ENCODE assay signal across 12 cellular contexts in the genomic region with DNA sequence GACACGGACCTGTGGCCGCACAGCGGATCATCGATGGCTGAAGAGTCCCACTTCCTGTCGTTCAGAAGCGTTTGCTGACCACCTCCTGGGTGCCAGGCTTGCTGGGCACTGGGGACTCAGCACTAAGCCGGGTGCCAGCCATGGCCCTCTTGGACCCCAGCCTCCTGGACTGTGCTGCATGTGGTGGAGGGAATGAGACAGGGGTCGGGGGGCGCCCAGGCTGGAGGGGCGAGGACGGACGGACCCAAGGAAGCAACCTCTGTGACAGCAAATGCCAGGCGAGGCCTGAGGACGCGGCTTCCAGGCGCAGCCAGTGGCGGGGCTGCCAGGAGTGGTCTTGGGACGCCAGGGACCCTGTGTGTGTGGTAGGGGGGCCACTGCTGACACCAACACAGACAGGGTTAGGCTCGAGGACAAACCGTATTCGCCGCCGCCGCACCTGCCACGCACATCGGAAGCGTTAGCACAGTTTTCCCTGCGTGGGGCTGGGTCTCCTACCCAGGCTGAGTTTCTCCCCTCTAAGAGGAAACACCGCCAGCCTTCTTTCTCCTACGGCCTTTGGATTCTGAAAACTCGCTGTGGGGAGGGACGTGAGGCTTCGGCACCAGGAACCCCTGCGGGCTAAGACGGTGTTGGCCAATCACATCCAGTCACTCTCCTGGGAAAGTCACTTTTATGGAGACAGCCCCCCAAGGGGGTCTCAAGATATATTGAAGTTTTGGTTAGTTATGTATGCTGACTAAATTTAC. TPM values are rescaled to one million over a fixed set of nuclear protein-coding genes. Genes with fewer than 3 reads are reported as not detected.
DNase-seq lines count a peak whose midpoint lies in the region; ATAC-seq, FAIRE-seq and TF ChIP-seq lines count a peak whose summit lies in the region.
"Had no signal": no experiment of that assay in that cellular context is flagged by ENCODE, and none has a peak within 500 bp of the region (broad histone marks: within the 10 kb centered on the region; RNA-seq: fewer than 3 reads in every experiment).

No MANE protein-coding gene starts in this region.

- no peaks in the 10 kb centered on the region for H3K79me1 ChIP-seq in H9 (ENCODE audit: insufficient read depth, low read depth, low read length, poor library complexity, severe bottlenecking)

- H3K36me3 Mint-ChIP-seq in H9 (ENCODE audit: insufficient read depth in 1 of 3, low read depth in 3 of 3), result no peaks in the 10 kb centered on the region

- H2BK15ac ChIP-seq in H9 (ENCODE audit: low read depth, low read length), result no peak overlapping the region

- no peaks in the 10 kb centered on the region for H3K23me2 ChIP-seq in H9 (ENCODE audit: insufficient read length, low read depth, low read length, poor library complexity, severe bottlenecking)

- H3K27me3 ChIP-seq in H9 (ENCODE audit: insufficient read depth, low read length), result no peaks in the 10 kb centered on the region
- no peaks in the 10 kb centered on the region for H3K27me3 ChIP-seq in brain microvascular endothelial cell (replicated peaks)
- no peaks in the 10 kb centered on the region for H3K27me3 ChIP-seq in HepG2 (ENCODE audit: control insufficient read depth in 1 of 2, insufficient read depth in 2 of 2, low read length in 2 of 2)
- peaks cover 0 to 46% (median 16%) of the 10 kb centered on the region in 3 donors for H3K27me3 ChIP-seq in skeletal muscle tissue (ENCODE audit: control insufficient read depth in 3 of 3, insufficient read depth in 3 of 3, low read length in 3 of 3)

- H3K27ac ChIP-seq in H9 (ENCODE audit: insufficient read length, low read depth, low read length), result no peak overlapping the region
- H3K27ac ChIP-seq in brain microvascular endothelial cell, result peak overlapping the region; percentile 17
- peak overlapping the region; percentile 24 for H3K27ac ChIP-seq in HepG2 (ENCODE audit: extremely low read length, insufficient read depth, low read length)
- H3K27ac ChIP-seq in skeletal muscle tissue (ENCODE audit: low read depth, low read length), result peak overlapping the region; percentile 62
- H3K27ac ChIP-seq in OCI-LY7 (ENCODE audit: low read depth, low read length, poor library complexity, severe bottlenecking), result no peak overlapping the region
- H3K27ac ChIP-seq: BLaER1 treated with 17β-estradiol and CSF1 and Interleukin-3, amounts not matched to agents 10 nM and 100 nM had no signal

- H2AFZ ChIP-seq in H9 (ENCODE audit: low read length) (no peak overlapping the region), HepG2 (ENCODE audit: low read length) (no peak overlapping the region), OCI-LY7 (ENCODE audit: low read length) (no peak overlapping the region)

- DNase-seq in H9 (no peak), brain microvascular endothelial cell (no peak), HepG2 (ENCODE audit: low spot score) (no peak), MV-4-11 (lab: John Stamatoyannopoulos, UW) (no peak), UCSD-AML1 (lab: John Stamatoyannopoulos, UW; ENCODE audit: unreplicated experiment) (no peak), NCI-H1092 (lab: John Stamatoyannopoulos, UW) (no peak), OCI-LY7 (ENCODE audit: low spot score) (no peak)
- DNase-seq: activated CD4-positive, alpha-beta T cell treated with anti-CD3 and anti-CD28 coated beads, Interleukin-2, amount 50 U/mL, for 48 hours; activated gamma-delta T cell treated with Interleukin-2 at 50 U/mL for 16 hours; NCI-H82 had no signal

- H3K4me1 Mint-ChIP-seq in H9, result peaks cover 22 to 42% of the 10 kb centered on the region in 2 experiments

- H4K20me1 ChIP-seq in H9 (ENCODE audit: control insufficient read depth, insufficient read depth, insufficient read length) (no peaks in the 10 kb centered on the region), HepG2 (ENCODE audit: insufficient read depth, low read length) (no peaks in the 10 kb centered on the region), OCI-LY7 (ENCODE audit: insufficient read depth, low read length) (no peaks in the 10 kb centered on the region)

- in situ Hi-C loops in brain microvascular endothelial cell (cut with HindIII; ENCODE audit: low pct_ligation_motif_present, low sequenced_read_pairs) (no loop called here), HepG2 (cut with HindIII; ENCODE audit: extremely low pct_ligation_motif_present, low pct_unique_long_range_greater_than_20kb) (no loop called here)

- H3K79me2 ChIP-seq in H9 (ENCODE audit: insufficient read depth, low read length) (no peaks in the 10 kb centered on the region), HepG2 (ENCODE audit: insufficient read depth, low read length) (peaks cover 4% of the 10 kb centered on the region), OCI-LY7 (ENCODE audit: insufficient read depth, low read depth, low read length) (no peaks in the 10 kb centered on the region)

- H3K4me3 ChIP-seq in brain microvascular endothelial cell (ENCODE audit: low read depth, low read length) (no peak overlapping the region), HepG2 (replicated peaks in 1 of 3; ENCODE audit: insufficient read depth in 1 of 3, low read depth in 2 of 3, low read length in 3 of 3) (peak overlapping the region; percentile 23 to 48 (median 25); a peak in 4 of 6 replicates), skeletal muscle tissue (ENCODE audit: low read length in 3 of 3) (peak overlapping the region; percentile 9 to 70 (median 66)), OCI-LY7 (ENCODE audit: low read depth, low read length, poor library complexity, severe bottlenecking) (no peak overlapping the region)
- H3K4me3 ChIP-seq: BLaER1 treated with 17β-estradiol and CSF1 and Interleukin-3, amounts not matched to agents 10 nM and 100 nM had no signal

- H3K18ac ChIP-seq in H9 (ENCODE audit: insufficient read length, low read depth, low read length), result no peak overlapping the region

- no peak overlapping the region for H2BK120ac ChIP-seq in H9 (ENCODE audit: low read depth, low read length, poor library complexity, severe bottlenecking)

- BruUV-seq in HepG2 (replicated peaks; lab: Mats Ljungman, UMichigan) (no TSS peak), OCI-LY7 (replicated peaks; lab: Mats Ljungman, UMichigan) (no TSS peak)

- H2BK20ac ChIP-seq in H9 (ENCODE audit: low read depth, low read length, poor library complexity, severe bottlenecking), result no peak overlapping the region

- H3K14ac ChIP-seq in H9 (ENCODE audit: insufficient read depth, low read length), result no peak overlapping the region; the same call in 1 of the 2 replicates

- H3K9me2 ChIP-seq in OCI-LY7 (ENCODE audit: insufficient read depth, low read length), result no peaks in the 10 kb centered on the region

- H4K8ac ChIP-seq in H9 (replicated peaks; ENCODE audit: insufficient read length, low read depth, low read length), result no peak overlapping the region

- H3K9me3 Mint-ChIP-seq in H9, result no peaks in the 10 kb centered on the region; a peak in 2 of 5 replicates

- peaks cover 39% of the 10 kb centered on the region for H3K27me3 Mint-ChIP-seq in H9 (ENCODE audit: low read depth)

- H3K4me3 Mint-ChIP-seq in H9, result no peak overlapping the region

- no peak for TF ChIP-seq RAD21 in HepG2 (CRISPR knock-in tag; IDR thresholded peaks at IDR 0.05)

- no peak overlapping the region; a peak in 1 of 7 replicates for H3K27ac Mint-ChIP-seq in H9

- no peak overlapping the region for H2BK12ac ChIP-seq in H9 (ENCODE audit: insufficient read length, low read depth, low read length)

- H3K9me3 ChIP-seq in H9 (ENCODE audit: control insufficient read depth, low read depth, low read length) (peaks cover 8% of the 10 kb centered on the region), HepG2 (ENCODE audit: low read length) (no peaks in the 10 kb centered on the region), skeletal muscle tissue (ENCODE audit: control insufficient read depth in 3 of 3, low read length in 3 of 3) (no peaks in the 10 kb centered on the region), OCI-LY7 (ENCODE audit: low read length) (peaks cover 8% of the 10 kb centered on the region)

- TF ChIP-seq POLR2A in HepG2 (IDR thresholded peaks at IDR 0.05; ENCODE audit: insufficient read depth in 1 of 2, low read depth in 2 of 2, low read length in 2 of 2), result no peak

- peak overlapping the region; percentile 53 for H4K5ac ChIP-seq in H9 (ENCODE audit: insufficient read length, low read depth, low read length)

- no peak overlapping the region for H2AK5ac ChIP-seq in H9 (ENCODE audit: insufficient read length, low read length)

- ATAC-seq in HepG2, result no peak

- CTCF ChIA-PET in HepG2 (lab: Yijun Ruan, JAX; ENCODE audit: low intra/inter-chr PET ratio, low total read pairs), result no interaction called here
- CTCF ChIA-PET in OCI-LY7 (lab: Charles Lee; ENCODE audit: unreplicated experiment), result no interaction called here

- H3T11ph ChIP-seq in H9 (ENCODE audit: low read length), result no peak overlapping the region

- TF ChIP-seq EP300 in HepG2 (IDR thresholded peaks at IDR 0.05; ENCODE audit: low read depth in 2 of 2, low read length in 2 of 2), result no peak
- no peak for TF ChIP-seq EP300 in HepG2 (CRISPR knock-in tag; IDR thresholded peaks at IDR 0.05; ENCODE audit: borderline replicate concordance)

- H2BK5ac ChIP-seq in H9 (ENCODE audit: insufficient read length, low read length), result no peak overlapping the region

- H3K36me3 ChIP-seq in brain microvascular endothelial cell (replicated peaks), result no peaks in the 10 kb centered on the region
- H3K36me3 ChIP-seq in HepG2 (replicated peaks in 1 of 2; ENCODE audit: control insufficient read depth in 1 of 2, insufficient read depth in 2 of 2, low read length in 2 of 2), result no peaks in the 10 kb centered on the region
- H3K36me3 ChIP-seq in skeletal muscle tissue (ENCODE audit: control insufficient read depth in 3 of 3, insufficient read depth in 3 of 3, low read length in 3 of 3), result no peaks in the 10 kb centered on the region
- H3K36me3 ChIP-seq in OCI-LY7 (ENCODE audit: insufficient read depth, low read length), result no peaks in the 10 kb centered on the region
- H3K36me3 ChIP-seq: BLaER1 treated with 17β-estradiol and CSF1 and Interleukin-3, amounts not matched to agents 10 nM and 100 nM had no signal

- no peak for TF ChIP-seq CTCF in H9 (conservative IDR thresholded peaks at IDR 0.05)
- TF ChIP-seq CTCF in brain microvascular endothelial cell (IDR thresholded peaks at IDR 0.05; ENCODE audit: low read depth, low read length, missing control alignments), result no peak
- TF ChIP-seq CTCF in HepG2 (CRISPR knock-in tag; IDR thresholded peaks at IDR 0.05), result no peak
- TF ChIP-seq CTCF in OCI-LY7 (conservative IDR thresholded peaks at IDR 0.05; ENCODE audit: low read length), result no peak

- H3K9ac ChIP-seq in H9 (ENCODE audit: extremely low read depth, insufficient read length, low read length) (no peak overlapping the region), HepG2 (ENCODE audit: insufficient read depth, low read depth, low read length) (peak overlapping the region; percentile 48; the same call in 1 of the 2 replicates), skeletal muscle tissue (ENCODE audit: low read depth in 1 of 3, low read length in 3 of 3) (peak overlapping the region; percentile 50 to 63 (median 60))
- H3K9ac ChIP-seq: BLaER1 treated with 17β-estradiol and CSF1 and Interleukin-3, amounts not matched to agents 10 nM and 100 nM had no signal

- no peak for FAIRE-seq in HepG2 (lab: Jason Lieb, UNC)

- no CpG with 5 or more reads among the region's 35 CpGs for WGBS in H9 (ENCODE audit: extremely low coverage, insufficient read length, low lambda C conversion rate)
- 73% methylated on average over 25 of the region's 35 CpGs for WGBS in HepG2 (ENCODE audit: low lambda C conversion rate)

- POLR2A ChIA-PET in HepG2 (lab: Yijun Ruan, JAX), result interaction anchor here (1.0 to 1.6 kb wide), 2 partner anchors 11 to 14 kb away, joined by 6 to 15 read pairs; a partner anchor contains a TSS
- POLR2A ChIA-PET in OCI-LY7 (lab: Charles Lee), result no interaction called here

- no peak overlapping the region for H3K56ac ChIP-seq in H9 (ENCODE audit: insufficient read length, low read depth, low read length)

- H3K4me2 ChIP-seq in H9 (ENCODE audit: insufficient read depth, insufficient read length, low read length) (no peak overlapping the region), HepG2 (ENCODE audit: low read depth, low read length) (peak overlapping the region; percentile 92), OCI-LY7 (ENCODE audit: low read length) (no peak overlapping the region)
- H3K4me2 ChIP-seq: BLaER1 treated with 17β-estradiol and CSF1 and Interleukin-3, amounts not matched to agents 10 nM and 100 nM had no signal

- H3K4me1 ChIP-seq in H9 (ENCODE audit: insufficient read depth, low read length), result peaks cover 2% of the 10 kb centered on the region; the same call in 1 of the 2 replicates
- H3K4me1 ChIP-seq in HepG2 (ENCODE audit: insufficient read depth, low read length), result peaks cover 57% of the 10 kb centered on the region
- peaks cover 27 to 50% (median 38%) of the 10 kb centered on the region in 3 donors for H3K4me1 ChIP-seq in skeletal muscle tissue (ENCODE audit: control insufficient read depth in 3 of 3, insufficient read depth in 3 of 3, low read length in 3 of 3)
- H3K4me1 ChIP-seq in OCI-LY7 (ENCODE audit: insufficient read depth, low read length, poor library complexity, severe bottlenecking), result no peaks in the 10 kb centered on the region

- no peak overlapping the region for H4K91ac ChIP-seq in H9 (ENCODE audit: insufficient read length, low read depth, low read length)

- H3K23ac ChIP-seq in H9 (ENCODE audit: insufficient read length, low read depth, low read length), result no peak overlapping the region

- no peak overlapping the region for H3K4ac ChIP-seq in H9 (ENCODE audit: low read depth, low read length)

- intact Hi-C loops in HepG2 (cut with micrococcal nuclease; ENCODE audit: unreplicated experiment), result no loop called here
- intact Hi-C loops in OCI-LY7 (cut with micrococcal nuclease; ENCODE audit: unreplicated experiment), result no loop called here

RNA-seq across cellular contexts. Expression of a gene that starts 3.1 kb away (rescaled TPM):
- 8.1 and 9.6 TPM in 2 replicates for total RNA-seq in H9 (2021)
- total RNA-seq in HepG2 (2016; rRNA removed; fragmentation: Illumina TruSeq; extraction: Trizol), result 5.4 and 19.8 TPM in 2 replicates
- 4.4 and 6.1 TPM in 2 replicates for total RNA-seq in HepG2 (2016; cell fraction: cytosol; rRNA removed; fragmentation: Illumina TruSeq; extraction: Trizol; ENCODE audit: low read depth)
- 5.2 and 18.5 TPM in 2 replicates for total RNA-seq in HepG2 (2016; cell fraction: insoluble cytoplasmic fraction; rRNA removed; fragmentation: Illumina TruSeq; extraction: Trizol)
- 9.0 and 10.5 TPM in 2 replicates for total RNA-seq in HepG2 (2016; cell fraction: membrane; rRNA removed; fragmentation: Illumina TruSeq; extraction: Trizol)
- 15.6 and 22.5 TPM in 2 replicates for total RNA-seq in HepG2 (2016; cell fraction: nucleus; rRNA removed; fragmentation: Illumina TruSeq; extraction: Trizol)
- 44.8 and 71.0 TPM in 2 replicates for polyA plus RNA-seq in HepG2 (2011; rRNA removed)
- 35.7 and 49.1 TPM in 2 replicates for polyA plus RNA-seq in HepG2 (2011; cell fraction: cytosol; rRNA removed)
- polyA plus RNA-seq in HepG2 (2011; cell fraction: nucleus; rRNA removed), result 279 and 296 TPM in 2 replicates
- polyA plus RNA-seq in HepG2 (2012), result 22.6 and 42.3 TPM in 2 replicates
- polyA plus RNA-seq in HepG2 (2016; cell fraction: cytosol; fragmentation: Illumina TruSeq; extraction: Trizol; ENCODE audit: low read depth), result 4.9 and 5.3 TPM in 2 replicates
- polyA plus RNA-seq in HepG2 (2016; cell fraction: insoluble cytoplasmic fraction; fragmentation: Illumina TruSeq; extraction: Trizol; ENCODE audit: low read depth), result 6.0 and 9.7 TPM in 2 replicates
- polyA plus RNA-seq in HepG2 (2016; cell fraction: membrane; fragmentation: Illumina TruSeq; extraction: Trizol; ENCODE audit: low read depth), result 10.7 and 11.1 TPM in 2 replicates
- polyA plus RNA-seq in HepG2 (2016; cell fraction: nucleus; fragmentation: Illumina TruSeq; extraction: Trizol; ENCODE audit: insufficient read depth, low read depth), result 56.0 and 64.0 TPM in 2 replicates
- polyA minus RNA-seq in HepG2 (2011; rRNA and poly(A)+ RNA removed; ENCODE audit: low replicate concordance), result 0.26 and 46.5 TPM in 2 replicates
- 16.7 and 21.9 TPM in 2 replicates for polyA minus RNA-seq in HepG2 (2011; cell fraction: cytosol; rRNA and poly(A)+ RNA removed)
- 11.8 and 16.9 TPM in 2 replicates for polyA minus RNA-seq in HepG2 (2011; cell fraction: nucleus; rRNA and poly(A)+ RNA removed)
- 60.0 TPM for total RNA-seq in skeletal muscle tissue
- not detected in 2 replicates for total RNA-seq in OCI-LY7 (2014; rRNA removed; shearing (Covaris generic))
- not detected in 2 replicates for total RNA-seq in OCI-LY7 (2022)

RNA-seq across cellular contexts. Expression of a gene that starts 12.2 kb away (rescaled TPM):
- total RNA-seq in H9 (2021), result 66.5 and 71.0 TPM in 2 replicates
- total RNA-seq in HepG2 (2016; rRNA removed; fragmentation: Illumina TruSeq; extraction: Trizol), result 42.8 and 60.4 TPM in 2 replicates
- 36.3 and 41.3 TPM in 2 replicates for total RNA-seq in HepG2 (2016; cell fraction: cytosol; rRNA removed; fragmentation: Illumina TruSeq; extraction: Trizol; ENCODE audit: low read depth)
- 36.7 and 61.0 TPM in 2 replicates for total RNA-seq in HepG2 (2016; cell fraction: insoluble cytoplasmic fraction; rRNA removed; fragmentation: Illumina TruSeq; extraction: Trizol)
- 84.2 and 90.2 TPM in 2 replicates for total RNA-seq in HepG2 (2016; cell fraction: membrane; rRNA removed; fragmentation: Illumina TruSeq; extraction: Trizol)
- total RNA-seq in HepG2 (2016; cell fraction: nucleus; rRNA removed; fragmentation: Illumina TruSeq; extraction: Trizol), result 38.1 and 46.4 TPM in 2 replicates
- polyA plus RNA-seq in HepG2 (2011; rRNA removed), result 30.8 and 49.5 TPM in 2 replicates
- 25.9 and 50.1 TPM in 2 replicates for polyA plus RNA-seq in HepG2 (2011; cell fraction: cytosol; rRNA removed)
- polyA plus RNA-seq in HepG2 (2011; cell fraction: nucleus; rRNA removed), result 153 and 204 TPM in 2 replicates
- polyA plus RNA-seq in HepG2 (2012), result 29.7 and 38.8 TPM in 2 replicates
- polyA plus RNA-seq in HepG2 (2016; cell fraction: cytosol; fragmentation: Illumina TruSeq; extraction: Trizol; ENCODE audit: low read depth), result 26.3 and 31.1 TPM in 2 replicates
- polyA plus RNA-seq in HepG2 (2016; cell fraction: insoluble cytoplasmic fraction; fragmentation: Illumina TruSeq; extraction: Trizol; ENCODE audit: low read depth), result 34.3 and 36.1 TPM in 2 replicates
- 54.8 and 63.5 TPM in 2 replicates for polyA plus RNA-seq in HepG2 (2016; cell fraction: membrane; fragmentation: Illumina TruSeq; extraction: Trizol; ENCODE audit: low read depth)
- 84.5 and 84.8 TPM in 2 replicates for polyA plus RNA-seq in HepG2 (2016; cell fraction: nucleus; fragmentation: Illumina TruSeq; extraction: Trizol; ENCODE audit: insufficient read depth, low read depth)
- polyA minus RNA-seq in HepG2 (2011; rRNA and poly(A)+ RNA removed; ENCODE audit: low replicate concordance), result 41.6 and 83.7 TPM in 2 replicates
- polyA minus RNA-seq in HepG2 (2011; cell fraction: cytosol; rRNA and poly(A)+ RNA removed), result 26.2 and 33.4 TPM in 2 replicates
- 27.6 and 29.8 TPM in 2 replicates for polyA minus RNA-seq in HepG2 (2011; cell fraction: nucleus; rRNA and poly(A)+ RNA removed)
- 44.9 TPM for total RNA-seq in skeletal muscle tissue
- 41.7 and 47.1 TPM in 2 replicates for total RNA-seq in OCI-LY7 (2014; rRNA removed; shearing (Covaris generic))
- total RNA-seq in OCI-LY7 (2022), result 27.8 and 30.7 TPM in 2 replicates

RNA-seq across cellular contexts. Expression of a gene that starts 13.6 kb away (rescaled TPM):
- total RNA-seq in H9 (2021), result 196 and 209 TPM in 2 replicates
- 161 and 175 TPM in 2 replicates for total RNA-seq in HepG2 (2016; rRNA removed; fragmentation: Illumina TruSeq; extraction: Trizol)
- total RNA-seq in HepG2 (2016; cell fraction: cytosol; rRNA removed; fragmentation: Illumina TruSeq; extraction: Trizol; ENCODE audit: low read depth), result 241 and 331 TPM in 2 replicates
- 166 and 180 TPM in 2 replicates for total RNA-seq in HepG2 (2016; cell fraction: insoluble cytoplasmic fraction; rRNA removed; fragmentation: Illumina TruSeq; extraction: Trizol)
- total RNA-seq in HepG2 (2016; cell fraction: membrane; rRNA removed; fragmentation: Illumina TruSeq; extraction: Trizol), result 203 and 269 TPM in 2 replicates
- total RNA-seq in HepG2 (2016; cell fraction: nucleus; rRNA removed; fragmentation: Illumina TruSeq; extraction: Trizol), result 65.3 and 65.7 TPM in 2 replicates
- polyA plus RNA-seq in HepG2 (2011; rRNA removed), result 64.6 and 69.5 TPM in 2 replicates
- polyA plus RNA-seq in HepG2 (2011; cell fraction: cytosol; rRNA removed), result 51.1 and 98.6 TPM in 2 replicates
- polyA plus RNA-seq in HepG2 (2011; cell fraction: nucleus; rRNA removed), result 63.9 and 74.1 TPM in 2 replicates
- 48.0 and 50.3 TPM in 2 replicates for polyA plus RNA-seq in HepG2 (2012)
- polyA plus RNA-seq in HepG2 (2016; cell fraction: cytosol; fragmentation: Illumina TruSeq; extraction: Trizol; ENCODE audit: low read depth), result 247 and 325 TPM in 2 replicates
- polyA plus RNA-seq in HepG2 (2016; cell fraction: insoluble cytoplasmic fraction; fragmentation: Illumina TruSeq; extraction: Trizol; ENCODE audit: low read depth), result 159 and 164 TPM in 2 replicates
- 168 and 213 TPM in 2 replicates for polyA plus RNA-seq in HepG2 (2016; cell fraction: membrane; fragmentation: Illumina TruSeq; extraction: Trizol; ENCODE audit: low read depth)
- polyA plus RNA-seq in HepG2 (2016; cell fraction: nucleus; fragmentation: Illumina TruSeq; extraction: Trizol; ENCODE audit: insufficient read depth, low read depth), result 120 TPM in 2 replicates
- polyA minus RNA-seq in HepG2 (2011; rRNA and poly(A)+ RNA removed; ENCODE audit: low replicate concordance), result 15.2 and 21.3 TPM in 2 replicates
- polyA minus RNA-seq in HepG2 (2011; cell fraction: cytosol; rRNA and poly(A)+ RNA removed), result 17.7 and 18.0 TPM in 2 replicates
- 11.1 and 11.9 TPM in 2 replicates for polyA minus RNA-seq in HepG2 (2011; cell fraction: nucleus; rRNA and poly(A)+ RNA removed)
- 51.7 TPM for total RNA-seq in skeletal muscle tissue
- total RNA-seq in OCI-LY7 (2014; rRNA removed; shearing (Covaris generic)), result 156 and 163 TPM in 2 replicates
- total RNA-seq in OCI-LY7 (2022), result 145 and 172 TPM in 2 replicates

RNA-seq across cellular contexts. Expression of a gene that starts 30.3 kb away (rescaled TPM):
- total RNA-seq in H9 (2021), result 0.28 and 0.35 TPM in 2 replicates
- 0.15 TPM in 1 of 2 replicates, not detected in the other for total RNA-seq in HepG2 (2016; rRNA removed; fragmentation: Illumina TruSeq; extraction: Trizol)
- total RNA-seq in HepG2 (2016; cell fraction: cytosol; rRNA removed; fragmentation: Illumina TruSeq; extraction: Trizol; ENCODE audit: low read depth), result not detected in 2 replicates
- total RNA-seq in HepG2 (2016; cell fraction: insoluble cytoplasmic fraction; rRNA removed; fragmentation: Illumina TruSeq; extraction: Trizol), result 0.13 TPM in 1 of 2 replicates, not detected in the other
- total RNA-seq in HepG2 (2016; cell fraction: membrane; rRNA removed; fragmentation: Illumina TruSeq; extraction: Trizol), result not detected in 2 replicates
- 0.12 and 0.25 TPM in 2 replicates for total RNA-seq in HepG2 (2016; cell fraction: nucleus; rRNA removed; fragmentation: Illumina TruSeq; extraction: Trizol)
- 0.13 and 0.20 TPM in 2 replicates for polyA plus RNA-seq in HepG2 (2011; rRNA removed)
- 0.13 and 0.21 TPM in 2 replicates for polyA plus RNA-seq in HepG2 (2011; cell fraction: cytosol; rRNA removed)
- 1.5 and 2.4 TPM in 2 replicates for polyA plus RNA-seq in HepG2 (2011; cell fraction: nucleus; rRNA removed)
- 0.17 TPM in 2 replicates for polyA plus RNA-seq in HepG2 (2012)
- polyA plus RNA-seq in HepG2 (2016; cell fraction: cytosol; fragmentation: Illumina TruSeq; extraction: Trizol; ENCODE audit: low read depth), result not detected in 2 replicates
- not detected in 2 replicates for polyA plus RNA-seq in HepG2 (2016; cell fraction: insoluble cytoplasmic fraction; fragmentation: Illumina TruSeq; extraction: Trizol; ENCODE audit: low read depth)
- 0.07 TPM in 1 of 2 replicates, not detected in the other for polyA plus RNA-seq in HepG2 (2016; cell fraction: membrane; fragmentation: Illumina TruSeq; extraction: Trizol; ENCODE audit: low read depth)
- polyA plus RNA-seq in HepG2 (2016; cell fraction: nucleus; fragmentation: Illumina TruSeq; extraction: Trizol; ENCODE audit: insufficient read depth, low read depth), result 0.25 and 0.30 TPM in 2 replicates
- 1.2 TPM in 2 replicates for polyA minus RNA-seq in HepG2 (2011; rRNA and poly(A)+ RNA removed; ENCODE audit: low replicate concordance)
- 0.20 and 0.26 TPM in 2 replicates for polyA minus RNA-seq in HepG2 (2011; cell fraction: cytosol; rRNA and poly(A)+ RNA removed)
- polyA minus RNA-seq in HepG2 (2011; cell fraction: nucleus; rRNA and poly(A)+ RNA removed), result 0.64 and 0.75 TPM in 2 replicates
- total RNA-seq in skeletal muscle tissue, result 1.6 TPM
- 0.41 and 1.1 TPM in 2 replicates for total RNA-seq in OCI-LY7 (2014; rRNA removed; shearing (Covaris generic))
- total RNA-seq in OCI-LY7 (2022), result 0.99 and 1.2 TPM in 2 replicates

RNA-seq across cellular contexts. Expression of a gene that starts 36.8 kb away (rescaled TPM):
- total RNA-seq in H9 (2021) (14.0 and 15.0 TPM in 2 replicates), HepG2 (2016; rRNA removed; fragmentation: Illumina TruSeq; extraction: Trizol) (7.2 and 9.3 TPM in 2 replicates), skeletal muscle tissue (8.4 TPM), OCI-LY7 (2022) (20.3 and 20.6 TPM in 2 replicates)
- total RNA-seq in HepG2 (2016; cell fraction: cytosol; rRNA removed; fragmentation: Illumina TruSeq; extraction: Trizol; ENCODE audit: low read depth), result 6.9 and 8.7 TPM in 2 replicates
- total RNA-seq in HepG2 (2016; cell fraction: insoluble cytoplasmic fraction; rRNA removed; fragmentation: Illumina TruSeq; extraction: Trizol), result 6.2 and 9.8 TPM in 2 replicates
- total RNA-seq in HepG2 (2016; cell fraction: membrane; rRNA removed; fragmentation: Illumina TruSeq; extraction: Trizol), result 15.1 and 19.3 TPM in 2 replicates
- total RNA-seq in HepG2 (2016; cell fraction: nucleus; rRNA removed; fragmentation: Illumina TruSeq; extraction: Trizol), result 7.2 and 8.0 TPM in 2 replicates
- 5.5 and 8.0 TPM in 2 replicates for polyA plus RNA-seq in HepG2 (2011; rRNA removed)
- polyA plus RNA-seq in HepG2 (2011; cell fraction: cytosol; rRNA removed), result 7.7 and 13.2 TPM in 2 replicates
- 11.5 and 12.6 TPM in 2 replicates for polyA plus RNA-seq in HepG2 (2011; cell fraction: nucleus; rRNA removed)
- polyA plus RNA-seq in HepG2 (2012), result 7.1 and 9.6 TPM in 2 replicates
- polyA plus RNA-seq in HepG2 (2016; cell fraction: cytosol; fragmentation: Illumina TruSeq; extraction: Trizol; ENCODE audit: low read depth), result 12.5 and 15.0 TPM in 2 replicates
- polyA plus RNA-seq in HepG2 (2016; cell fraction: insoluble cytoplasmic fraction; fragmentation: Illumina TruSeq; extraction: Trizol; ENCODE audit: low read depth), result 13.9 and 15.2 TPM in 2 replicates
- polyA plus RNA-seq in HepG2 (2016; cell fraction: membrane; fragmentation: Illumina TruSeq; extraction: Trizol; ENCODE audit: low read depth), result 23.5 and 26.0 TPM in 2 replicates
- polyA plus RNA-seq in HepG2 (2016; cell fraction: nucleus; fragmentation: Illumina TruSeq; extraction: Trizol; ENCODE audit: insufficient read depth, low read depth), result 16.7 and 16.9 TPM in 2 replicates
- polyA minus RNA-seq in HepG2 (2011; rRNA and poly(A)+ RNA removed; ENCODE audit: low replicate concordance), result 9.3 and 18.2 TPM in 2 replicates
- polyA minus RNA-seq in HepG2 (2011; cell fraction: cytosol; rRNA and poly(A)+ RNA removed), result 13.4 and 15.4 TPM in 2 replicates
- 9.8 and 11.6 TPM in 2 replicates for polyA minus RNA-seq in HepG2 (2011; cell fraction: nucleus; rRNA and poly(A)+ RNA removed)
- total RNA-seq in OCI-LY7 (2014; rRNA removed; shearing (Covaris generic)), result 16.6 and 18.5 TPM in 2 replicates

Comparison
In these comparisons a context has a peak if more than half of its experiments do, and no peak if none do; other contexts are left out.
1. H3K27ac ChIP-seq: peak in brain microvascular endothelial cell (single experiment), HepG2 (single experiment) and skeletal muscle tissue (single experiment); none in H9 (single experiment) and OCI-LY7 (single experiment).
2. H3K4me3 ChIP-seq: peak in HepG2 (3 of 3) and skeletal muscle tissue (3 of 3); none in brain microvascular endothelial cell (single experiment) and OCI-LY7 (single experiment).